ENCODE assay signal across 8 cellular contexts in the genomic region with DNA sequence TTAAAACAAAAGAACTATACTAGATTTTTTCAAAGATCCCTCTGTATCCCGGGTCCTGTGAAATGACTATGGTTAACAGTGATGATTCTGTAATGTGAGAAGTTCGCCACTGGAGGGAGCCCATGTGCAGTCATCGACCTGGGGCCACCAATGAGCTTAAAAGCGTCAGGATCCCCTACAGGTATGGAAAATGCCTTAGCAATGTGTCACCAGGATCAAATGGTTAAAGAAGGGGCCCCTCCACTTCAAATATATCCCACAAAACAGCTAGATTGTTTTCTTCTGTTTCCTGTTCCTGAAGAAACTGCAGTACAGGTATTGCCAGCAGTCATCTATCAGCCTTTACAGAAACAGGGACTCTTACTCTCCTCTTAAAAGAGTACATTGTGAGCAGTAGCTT. TPM values are rescaled to one million over a fixed set of nuclear protein-coding genes. Genes with fewer than 3 reads are reported as not detected.
DNase-seq lines count a peak whose midpoint lies in the region; ATAC-seq and TF ChIP-seq lines count a peak whose summit lies in the region.

No MANE protein-coding gene starts in this region.

- under 1% methylated on average over 4 of the region's 4 CpGs for WGBS in liver

- DNase-seq in COLO829 (ENCODE audit: low spot score) (peak; percentile 43), HEK293T (ENCODE audit: extremely low spot score) (peak; percentile 73), NCI-H2171 treated with DMSO at 0.1 percent for 48 hours (lab: John Stamatoyannopoulos, UW) (peak; percentile 77), choroid plexus epithelial cell (ENCODE audit: low read depth) (peak; percentile 70)
- peak; percentile 85 for DNase-seq in activated CD4-positive, alpha-beta T cell treated with anti-CD3 and anti-CD28 coated beads for 36 hours
- DNase-seq in stimulated activated CD8-positive, alpha-beta memory T cell treated with anti-CD3 and anti-CD28 coated beads, Interleukin-15, amount 100 ng/mL, for 1 hour (ENCODE audit: low read depth), result peak; percentile 46

- H3K9me3 Mint-ChIP-seq in activated CD4-positive, alpha-beta T cell treated with anti-CD3 and anti-CD28 coated beads for 36 hours (ENCODE audit: low read depth), result no peaks in the 10 kb centered on the region

- ATAC-seq in activated CD4-positive, alpha-beta T cell treated with anti-CD3 and anti-CD28 coated beads for 36 hours, result peak; percentile 33
- ATAC-seq in HG03139 (IDR thresholded peaks at IDR 0.05; ENCODE audit: unreplicated experiment), result no peak

- H3K4me3 ChIP-seq in choroid plexus epithelial cell (ENCODE audit: low read depth, low read length), result no peak overlapping the region
- no peak overlapping the region for H3K4me3 ChIP-seq in liver (ENCODE audit: low read depth in 1 of 3, low read length in 3 of 3)

- H3K4me1 Mint-ChIP-seq in activated CD4-positive, alpha-beta T cell treated with anti-CD3 and anti-CD28 coated beads for 36 hours, result peaks cover 39% of the 10 kb centered on the region

- POLR2A ChIA-PET in HEK293T (lab: Yijun Ruan, JAX), result interaction anchor here (1.0 kb wide), 1 partner anchor 22 kb away, joined by 3 read pairs; no protein-coding TSS in a partner anchor
- POLR2A ChIA-PET in activated CD4-positive, alpha-beta T cell treated with anti-CD3 and anti-CD28 coated beads for 36 hours (lab: Charles Lee), result interaction anchor here (0.6 to 1.2 kb wide), 4 partner anchors 22 to 241 kb away, joined by 3 to 4 read pairs (median 3); no protein-coding TSS in a partner anchor

- H3K27ac Mint-ChIP-seq in activated CD4-positive, alpha-beta T cell treated with anti-CD3 and anti-CD28 coated beads for 36 hours, result no peak overlapping the region

- H3K36me3 Mint-ChIP-seq in activated CD4-positive, alpha-beta T cell treated with anti-CD3 and anti-CD28 coated beads for 36 hours (ENCODE audit: low read depth), result no peaks in the 10 kb centered on the region

- no peaks in the 10 kb centered on the region for H3K27me3 ChIP-seq in liver (ENCODE audit: control insufficient read depth in 4 of 4, insufficient read depth in 4 of 4, low read length in 3 of 4)

- TF ChIP-seq RAD21 in liver (IDR thresholded peaks at IDR 0.05), result peak; percentile 79 to 85

- no peak overlapping the region for H3K27ac ChIP-seq in liver (ENCODE audit: low read depth in 1 of 2, low read length in 2 of 2)

- H3K4me1 ChIP-seq in liver (ENCODE audit: control insufficient read depth in 4 of 4, insufficient read depth in 4 of 4, low read length in 3 of 4), result no peaks in the 10 kb centered on the region

- H3K4me3 Mint-ChIP-seq in activated CD4-positive, alpha-beta T cell treated with anti-CD3 and anti-CD28 coated beads for 36 hours, result no peak overlapping the region

- intact Hi-C loops in activated CD4-positive, alpha-beta T cell treated with anti-CD3 and anti-CD28 coated beads for 36 hours (cut with DNase I, micrococcal nuclease), result loop anchor here (1.0 to 2.0 kb wide), 5 partner anchors 49 to 256 kb away; a partner anchor contains a TSS

- H3K9ac ChIP-seq in liver (ENCODE audit: low read depth in 1 of 2, low read length in 2 of 2), result no peak overlapping the region

- no peaks in the 10 kb centered on the region for H3K36me3 ChIP-seq in liver (ENCODE audit: control insufficient read depth in 4 of 4, insufficient read depth in 3 of 4, low read depth in 1 of 4, low read length in 3 of 4)

- CTCF ChIA-PET in HEK293T (lab: Yijun Ruan, JAX), result interaction anchor here (0.6 to 1.6 kb wide), 17 partner anchors 10 to 237 kb away, joined by 3 to 7 read pairs (median 4); no protein-coding TSS in a partner anchor
- CTCF ChIA-PET in activated CD4-positive, alpha-beta T cell treated with anti-CD3 and anti-CD28 coated beads for 36 hours (lab: Charles Lee), result interaction anchor here (0.6 to 3.0 kb wide), 61 partner anchors 9 to 1347 kb away, joined by 3 to 35 read pairs (median 5); a partner anchor contains a TSS

- peak; percentile 84 for TF ChIP-seq CTCF in choroid plexus epithelial cell (conservative IDR thresholded peaks at IDR 0.05; ENCODE audit: low read depth, low read length)
- peak; percentile 73 for TF ChIP-seq CTCF in liver (IDR thresholded peaks at IDR 0.05; ENCODE audit: low read depth, low read length, missing input control)

- H3K9me3 ChIP-seq in liver (ENCODE audit: control insufficient read depth in 4 of 4, low read length in 3 of 4), result no peaks in the 10 kb centered on the region

- peaks cover 2% of the 10 kb centered on the region for H3K27me3 Mint-ChIP-seq in activated CD4-positive, alpha-beta T cell treated with anti-CD3 and anti-CD28 coated beads for 36 hours

TF ChIP-seq in HEK293T, 16 proteins besides CTCF, POLR2A, EP300 and RAD21:
- no peak for TF ChIP-seq FOXK2 (IDR thresholded peaks at IDR 0.05)
- TF ChIP-seq SP1 (IDR thresholded peaks at IDR 0.05), result no peak
- TF ChIP-seq ELF4 (IDR thresholded peaks at IDR 0.05), result no peak
- no peak for TF ChIP-seq LEF1 (IDR thresholded peaks at IDR 0.05; ENCODE audit: borderline replicate concordance)
- TF ChIP-seq FOXA1 (IDR thresholded peaks at IDR 0.05), result no peak
- no peak for TF ChIP-seq CTBP1 (IDR thresholded peaks at IDR 0.05; ENCODE audit: borderline replicate concordance)

TF ChIP-seq in liver, 16 proteins besides CTCF, POLR2A, EP300 and RAD21:
- no peak for TF ChIP-seq TAF1 (conservative IDR thresholded peaks at IDR 0.05)
- TF ChIP-seq FOXA2 (IDR thresholded peaks at IDR 0.05), result no peak
- TF ChIP-seq HNF4G (IDR thresholded peaks at IDR 0.05), result no peak
- TF ChIP-seq HNF4A (conservative IDR thresholded peaks at IDR 0.05), result no peak
- no peak for TF ChIP-seq JUND (IDR thresholded peaks at IDR 0.05)
- TF ChIP-seq, protein P1, sequence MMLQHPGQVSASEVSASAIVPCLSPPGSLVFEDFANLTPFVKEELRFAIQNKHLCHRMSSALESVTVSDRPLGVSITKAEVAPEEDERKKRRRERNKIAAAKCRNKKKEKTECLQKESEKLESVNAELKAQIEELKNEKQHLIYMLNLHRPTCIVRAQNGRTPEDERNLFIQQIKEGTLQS (IDR thresholded peaks at IDR 0.05), result no peak

RNA-seq across cellular contexts. Expression of a gene that starts 15.3 kb away (rescaled TPM):
- total RNA-seq in activated CD4-positive, alpha-beta T cell treated with anti-CD3 and anti-CD28 coated beads for 36 hours, result not detected
- total RNA-seq in liver, result not detected
- polyA plus RNA-seq in liver, result not detected
